Comparison of ENCODE assay signal across 1 cellular context in genomic region chr19:18007605-18007938, GRCh38.
TF ChIP-seq lines count a peak whose summit lies in the region.

No MANE protein-coding gene starts in this region.

TF ChIP-seq in HCT116, 20 proteins besides CTCF, POLR2A, EP300 and RAD21 (continued from another document):
- no peak for TF ChIP-seq ATF3 (IDR thresholded peaks at IDR 0.05)
